Comparison of ENCODE assay signal across 1 cellular context in the genomic region with DNA sequence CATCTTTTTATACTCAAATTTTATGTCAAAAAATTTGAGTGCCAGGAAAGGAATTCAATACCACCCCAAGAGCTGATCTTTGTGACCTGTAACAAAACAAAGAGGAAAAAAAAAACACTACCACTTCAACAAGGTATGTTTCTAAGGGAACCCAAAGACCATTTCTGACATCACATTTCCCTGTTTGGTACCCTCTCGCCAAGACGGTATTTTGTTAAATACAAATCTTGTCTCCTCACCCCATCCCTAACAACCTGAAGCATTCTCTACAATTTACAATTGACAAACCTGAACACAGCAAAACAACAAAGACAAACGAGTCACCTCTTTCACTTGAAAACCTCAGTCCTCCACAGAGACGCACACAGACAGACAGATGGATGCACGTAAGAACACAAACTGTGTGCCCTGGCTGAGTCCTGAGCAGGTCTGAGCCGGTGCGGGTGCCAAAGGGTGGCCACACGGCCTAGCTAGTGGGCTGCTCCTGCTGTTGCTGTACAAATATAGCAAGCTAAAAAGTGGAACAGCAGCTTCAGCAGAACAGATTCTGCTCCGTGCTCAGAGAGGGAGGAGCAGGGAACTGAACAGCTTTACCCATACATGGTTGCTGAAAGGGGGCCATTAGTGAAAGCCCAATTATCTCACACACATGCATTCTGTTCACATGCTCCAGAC.
TF ChIP-seq lines count a peak whose summit lies in the region.

No MANE protein-coding gene starts in this region.

TF ChIP-seq in A549, 52 proteins besides CTCF, POLR2A, EP300 and RAD21:
- no peak for TF ChIP-seq HES2 (IDR thresholded peaks at IDR 0.05)
- no peak for TF ChIP-seq RARB (CRISPR knock-in tag; IDR thresholded peaks at IDR 0.05)
- TF ChIP-seq TFCP2L1 (CRISPR knock-in tag; IDR thresholded peaks at IDR 0.05) = no peak
- no peak for TF ChIP-seq ZSCAN20 (CRISPR knock-in tag; IDR thresholded peaks at IDR 0.05)
- TF ChIP-seq RCOR1 (IDR thresholded peaks at IDR 0.05; ENCODE audit: low read depth, low read length) = no peak
- TF ChIP-seq, protein P1, sequence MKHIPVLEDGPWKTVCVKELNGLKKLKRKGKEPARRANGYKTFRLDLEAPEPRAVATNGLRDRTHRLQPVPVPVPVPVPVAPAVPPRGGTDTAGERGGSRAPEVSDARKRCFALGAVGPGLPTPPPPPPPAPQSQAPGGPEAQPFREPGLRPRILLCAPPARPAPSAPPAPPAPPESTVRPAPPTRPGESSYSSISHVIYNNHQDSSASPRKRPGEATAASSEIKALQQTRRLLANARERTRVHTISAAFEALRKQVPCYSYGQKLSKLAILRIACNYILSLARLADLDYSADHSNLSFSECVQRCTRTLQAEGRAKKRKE (CRISPR knock-in tag; IDR thresholded peaks at IDR 0.05; ENCODE audit: low read depth) = no peak
- TF ChIP-seq HOXB13 (CRISPR knock-in tag; IDR thresholded peaks at IDR 0.05; ENCODE audit: low read depth) = no peak
- TF ChIP-seq, protein P2, sequence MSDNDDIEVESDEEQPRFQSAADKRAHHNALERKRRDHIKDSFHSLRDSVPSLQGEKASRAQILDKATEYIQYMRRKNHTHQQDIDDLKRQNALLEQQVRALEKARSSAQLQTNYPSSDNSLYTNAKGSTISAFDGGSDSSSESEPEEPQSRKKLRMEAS (IDR thresholded peaks at IDR 0.05) = no peak
- TF ChIP-seq KDM5A (IDR thresholded peaks at IDR 0.05) = no peak
- no peak for TF ChIP-seq PHF8 (IDR thresholded peaks at IDR 0.05; ENCODE audit: borderline replicate concordance, low read depth)
- TF ChIP-seq, protein P3, sequence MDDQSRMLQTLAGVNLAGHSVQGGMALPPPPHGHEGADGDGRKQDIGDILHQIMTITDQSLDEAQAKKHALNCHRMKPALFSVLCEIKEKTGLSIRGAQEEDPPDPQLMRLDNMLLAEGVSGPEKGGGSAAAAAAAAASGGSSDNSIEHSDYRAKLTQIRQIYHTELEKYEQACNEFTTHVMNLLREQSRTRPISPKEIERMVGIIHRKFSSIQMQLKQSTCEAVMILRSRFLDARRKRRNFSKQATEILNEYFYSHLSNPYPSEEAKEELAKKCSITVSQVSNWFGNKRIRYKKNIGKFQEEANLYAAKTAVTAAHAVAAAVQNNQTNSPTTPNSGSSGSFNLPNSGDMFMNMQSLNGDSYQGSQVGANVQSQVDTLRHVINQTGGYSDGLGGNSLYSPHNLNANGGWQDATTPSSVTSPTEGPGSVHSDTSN (IDR thresholded peaks at IDR 0.05) = no peak
- no peak for TF ChIP-seq FOSL2 (IDR thresholded peaks at IDR 0.05)
- TF ChIP-seq FOSL2 (CRISPR knock-in tag; IDR thresholded peaks at IDR 0.05) = no peak
- TF ChIP-seq HOXA7 (CRISPR knock-in tag; IDR thresholded peaks at IDR 0.05) = no peak
- TF ChIP-seq, protein P4, sequence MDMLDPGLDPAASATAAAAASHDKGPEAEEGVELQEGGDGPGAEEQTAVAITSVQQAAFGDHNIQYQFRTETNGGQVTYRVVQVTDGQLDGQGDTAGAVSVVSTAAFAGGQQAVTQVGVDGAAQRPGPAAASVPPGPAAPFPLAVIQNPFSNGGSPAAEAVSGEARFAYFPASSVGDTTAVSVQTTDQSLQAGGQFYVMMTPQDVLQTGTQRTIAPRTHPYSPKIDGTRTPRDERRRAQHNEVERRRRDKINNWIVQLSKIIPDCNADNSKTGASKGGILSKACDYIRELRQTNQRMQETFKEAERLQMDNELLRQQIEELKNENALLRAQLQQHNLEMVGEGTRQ (IDR thresholded peaks at IDR 0.05) = no peak
- TF ChIP-seq HOXB5 (CRISPR knock-in tag; IDR thresholded peaks at IDR 0.05) = no peak
- TF ChIP-seq CHD2 (IDR thresholded peaks at IDR 0.05; ENCODE audit: low read length, partially characterized antibody) = no peak
